24 cellular contexts compared by ENCODE assay signal in the genomic region with DNA sequence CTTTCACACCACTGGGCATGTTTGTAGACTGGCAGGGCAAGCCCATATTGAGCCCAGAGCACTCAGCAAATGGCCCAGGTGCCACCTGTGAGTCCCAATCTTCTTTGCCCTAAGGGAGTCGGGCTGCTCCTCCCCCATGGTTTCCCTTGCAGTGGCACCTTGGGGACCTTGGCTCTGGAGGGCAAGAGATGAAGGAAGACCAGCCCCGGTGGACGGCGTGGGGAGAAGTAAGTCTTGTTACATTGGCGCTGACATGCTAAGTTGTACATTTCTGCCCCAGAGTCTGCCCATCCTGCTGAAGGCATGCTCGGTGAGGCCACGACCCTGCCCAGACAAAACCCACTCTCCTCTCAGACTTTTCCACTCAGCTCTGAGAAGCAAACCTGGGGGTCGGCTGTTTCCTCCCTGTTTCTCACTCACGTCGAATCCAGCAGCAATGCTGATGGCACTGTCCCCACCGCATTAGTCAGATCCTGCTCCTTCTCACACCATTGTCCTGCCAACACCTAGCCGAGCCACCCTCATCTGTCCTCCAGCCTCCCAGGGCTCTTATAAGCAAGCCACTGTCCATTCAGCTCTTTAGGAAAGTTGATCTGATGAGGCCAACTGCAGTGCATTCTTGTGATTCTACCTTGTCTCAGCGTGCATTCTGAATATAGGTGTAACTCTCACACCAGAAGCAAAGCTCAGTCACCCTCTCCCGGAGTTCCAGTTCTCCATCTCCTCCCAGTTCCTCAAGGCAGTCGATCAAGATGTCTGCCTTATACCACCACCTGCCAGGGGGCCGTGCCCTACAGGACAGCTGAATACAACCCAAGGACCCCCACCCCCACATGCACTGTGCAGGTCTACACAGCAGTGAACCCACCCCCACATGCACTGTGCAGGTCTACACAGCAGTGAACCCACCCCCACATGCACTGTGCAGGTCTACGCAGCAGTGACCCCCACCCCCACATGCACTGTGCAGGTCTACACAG.
"Had no signal": no experiment of that assay in that cellular context is flagged by ENCODE, and none has a peak within 500 bp of the region (broad histone marks: within the 10 kb centered on the region; RNA-seq: fewer than 3 reads in every experiment).

No MANE protein-coding gene starts in this region.

- ATAC-seq: activated T-helper 17 cell treated with anti-CD3 and anti-CD28 coated beads, Interleukin-2, amount 50 U/mL, for 72 hours had no signal

- H3K9me3 Mint-ChIP-seq: activated CD4-positive, alpha-beta memory T cell treated with anti-CD3 and anti-CD28 coated beads, Interleukin-2, amount 10 ng/mL, durations not matched to agents 7 days and 5 days had no signal

- DNase-seq: activated CD4-positive, alpha-beta memory T cell treated with anti-CD3 and anti-CD28 coated beads, Interleukin-2, amount 10 ng/mL, durations not matched to agents 7 days and 5 days; activated CD4-positive, alpha-beta T cell treated with anti-CD3 and anti-CD28 coated beads, Interleukin-2, amount 10 ng/mL, durations not matched to agents 7 days and 5 days; activated CD4-positive, CD25-positive, alpha-beta regulatory T cell; activated naive CD4-positive, alpha-beta T cell treated with anti-CD3 and anti-CD28 coated beads, Interleukin-2, amount 50 U/mL, for 16 hours; activated naive CD8-positive, alpha-beta T cell treated with anti-CD3 and anti-CD28 coated beads, Interleukin-2, amount 10 ng/mL, durations not matched to agents 7 days and 5 days; activated T-cell treated with anti-CD3 and anti-CD28 coated beads for 4 hours; activated T-cell treated with anti-CD3 and anti-CD28 coated beads, Interleukin-2, amount 50 U/mL, for 48 hours; adrenal gland; anterior cingulate cortex; KG1; NCI-H1092; NCI-H1417; NCI-H1930; NCI-H2171; NCI-H2227 treated with DMSO at 0.1 percent for 48 hours; NCI-H446 treated with DMSO at 0.1 percent for 48 hours; NCI-H526; Right ventricle myocardium superior; RPMI8226; SJCRH30; SK-N-SH; T-helper 1 cell had no signal

- H3K27me3 ChIP-seq: adrenal gland, SJCRH30 had no signal

- H3K4me1 Mint-ChIP-seq: activated CD4-positive, alpha-beta T cell treated with anti-CD3 and anti-CD28 coated beads, Interleukin-2, amount 10 ng/mL, durations not matched to agents 7 days and 5 days; activated naive CD8-positive, alpha-beta T cell treated with anti-CD3 and anti-CD28 coated beads, Interleukin-2, amount 10 ng/mL, durations not matched to agents 7 days and 5 days; activated T-helper 17 cell treated with anti-CD3 and anti-CD28 coated beads, Interleukin-2, amount 50 U/mL, for 72 hours had no signal

- H3K27me3 Mint-ChIP-seq: activated CD4-positive, alpha-beta memory T cell treated with anti-CD3 and anti-CD28 coated beads, Interleukin-2, amount 10 ng/mL, durations not matched to agents 7 days and 5 days; activated CD4-positive, alpha-beta T cell treated with anti-CD3 and anti-CD28 coated beads, Interleukin-2, amount 10 ng/mL, durations not matched to agents 7 days and 5 days; activated naive CD8-positive, alpha-beta T cell treated with anti-CD3 and anti-CD28 coated beads, Interleukin-2, amount 10 ng/mL, durations not matched to agents 7 days and 5 days had no signal

- H3K27ac ChIP-seq: adrenal gland, SJCRH30, VCaP had no signal

- H3K4me3 ChIP-seq: adrenal gland, SJCRH30 had no signal

- H3K4me2 ChIP-seq: SK-N-SH had no signal

- H3K4me3 Mint-ChIP-seq: activated CD4-positive, alpha-beta memory T cell treated with anti-CD3 and anti-CD28 coated beads, Interleukin-2, amount 10 ng/mL, durations not matched to agents 7 days and 5 days; activated CD4-positive, alpha-beta T cell treated with anti-CD3 and anti-CD28 coated beads, Interleukin-2, amount 10 ng/mL, durations not matched to agents 7 days and 5 days; activated naive CD8-positive, alpha-beta T cell treated with anti-CD3 and anti-CD28 coated beads, Interleukin-2, amount 10 ng/mL, durations not matched to agents 7 days and 5 days; activated T-helper 17 cell treated with anti-CD3 and anti-CD28 coated beads, Interleukin-2, amount 50 U/mL, for 72 hours had no signal

- H3K36me3 Mint-ChIP-seq: activated naive CD8-positive, alpha-beta T cell treated with anti-CD3 and anti-CD28 coated beads, Interleukin-2, amount 10 ng/mL, durations not matched to agents 7 days and 5 days had no signal

- H3K9ac ChIP-seq: SK-N-SH had no signal

- H3K27ac Mint-ChIP-seq: activated CD4-positive, alpha-beta memory T cell treated with anti-CD3 and anti-CD28 coated beads, Interleukin-2, amount 10 ng/mL, durations not matched to agents 7 days and 5 days; activated CD4-positive, alpha-beta T cell treated with anti-CD3 and anti-CD28 coated beads, Interleukin-2, amount 10 ng/mL, durations not matched to agents 7 days and 5 days; activated naive CD8-positive, alpha-beta T cell treated with anti-CD3 and anti-CD28 coated beads, Interleukin-2, amount 10 ng/mL, durations not matched to agents 7 days and 5 days; activated T-helper 17 cell treated with anti-CD3 and anti-CD28 coated beads, Interleukin-2, amount 50 U/mL, for 72 hours had no signal

- H3K9me3 ChIP-seq: adrenal gland, SJCRH30 had no signal

- H3K36me3 ChIP-seq: adrenal gland, SJCRH30 had no signal

- H3K4me1 ChIP-seq: adrenal gland, SJCRH30 had no signal
